In genomic region chr1:209769171-209769904, GRCh38 we compare ENCODE assay signal across 8 cellular contexts. TPM values are rescaled to one million over a fixed set of nuclear protein-coding genes. Genes with fewer than 3 reads are reported as not detected.
DNase-seq lines count a peak whose midpoint lies in the region; ATAC-seq and TF ChIP-seq lines count a peak whose summit lies in the region.

No MANE protein-coding gene starts in this region.

- H3K36me3 Mint-ChIP-seq in CD4-positive, alpha-beta memory T cell, result peaks cover 34 to 44% of the 10 kb centered on the region in 2 donors

- no peaks in the 10 kb centered on the region for H3K27me3 ChIP-seq in CD4-positive, alpha-beta memory T cell (ENCODE audit: insufficient read depth, low read length)
- no peaks in the 10 kb centered on the region for H3K27me3 ChIP-seq in thoracic aorta (replicated peaks; ENCODE audit: insufficient read depth)

- no peak for TF ChIP-seq CTCF in omental fat pad (IDR thresholded peaks at IDR 0.05)
- TF ChIP-seq CTCF in thoracic aorta (IDR thresholded peaks at IDR 0.05), result no peak

- CTCF ChIA-PET in CD4-positive, alpha-beta memory T cell (lab: Charles Lee; ENCODE audit: partially characterized antibody), result interaction anchor here (0.8 to 16.0 kb wide), 13 partner anchors 14 to 203 kb away, joined by 3 to 385 read pairs (median 5); partner anchors contain the start of genes C1orf74 and TRAF3IP3

- ATAC-seq in GM21528 (IDR thresholded peaks at IDR 0.05; ENCODE audit: low FRiP score, unreplicated experiment) (peak; percentile 82), omental fat pad (ENCODE audit: low FRiP score) (peak; percentile 75), thoracic aorta (ENCODE audit: insufficient number of reproducible peaks, low FRiP score, low read depth) (peak; percentile 91)

- no peak overlapping the region for H3K27ac Mint-ChIP-seq in CD4-positive, alpha-beta memory T cell

- H3K9me3 Mint-ChIP-seq in CD4-positive, alpha-beta memory T cell, result no peaks in the 10 kb centered on the region

- intact Hi-C loops in CD4-positive, alpha-beta memory T cell (cut with micrococcal nuclease), result loop anchor here (2.0 kb wide), 1 partner anchor 77 kb away; no protein-coding TSS in a partner anchor

- H3K4me3 Mint-ChIP-seq in CD4-positive, alpha-beta memory T cell, result no peak overlapping the region

- H3K27ac ChIP-seq in CD4-positive, alpha-beta memory T cell (ENCODE audit: low read depth, low read length), result peak overlapping the region; percentile 79
- H3K27ac ChIP-seq in epithelial cell of prostate, result peak overlapping the region; percentile 80
- peak overlapping the region; percentile 87 to 90 for H3K27ac ChIP-seq in thoracic aorta

- peaks cover 33% of the 10 kb centered on the region for H3K36me3 ChIP-seq in CD4-positive, alpha-beta memory T cell (ENCODE audit: insufficient read depth, low read length)
- H3K36me3 ChIP-seq in thoracic aorta, result no peaks in the 10 kb centered on the region

- H3K4me1 Mint-ChIP-seq in CD4-positive, alpha-beta memory T cell, result peaks cover 1 to 31% (median 23%) of the 10 kb centered on the region in 4 donors

- H3K4me1 ChIP-seq in CD4-positive, alpha-beta memory T cell (ENCODE audit: insufficient read depth, low read length), result peaks cover 69% of the 10 kb centered on the region
- H3K4me1 ChIP-seq in thoracic aorta (ENCODE audit: control insufficient read depth in 1 of 2, low read depth in 2 of 2), result peaks cover 15 to 32% of the 10 kb centered on the region in 2 donors

- no peaks in the 10 kb centered on the region for H3K27me3 Mint-ChIP-seq in CD4-positive, alpha-beta memory T cell

- peak; percentile 74 to 88 (median 78) for DNase-seq in CD4-positive, alpha-beta memory T cell
- DNase-seq in Kasumi-1 (lab: John Stamatoyannopoulos, UW), result peak; percentile 82 to 83
- peak; percentile 84 for DNase-seq in activated CD8-positive, alpha-beta memory T cell treated with anti-CD3 and anti-CD28 coated beads for 24 hours
- no peak for DNase-seq in epithelial cell of prostate (ENCODE audit: low read depth, low spot score)
- no peak for DNase-seq in omental fat pad (ENCODE audit: low spot score)
- peak; percentile 58 for DNase-seq in thoracic aorta (ENCODE audit: low spot score)
- no peak for DNase-seq in NCI-H82 treated with DMSO at 0.1 percent for 48 hours (lab: John Stamatoyannopoulos, UW; ENCODE audit: unreplicated experiment)

- POLR2A ChIA-PET in CD4-positive, alpha-beta memory T cell (lab: Charles Lee; ENCODE audit: partially characterized antibody), result interaction anchor here (0.6 to 36.1 kb wide), 19 partner anchors 5 to 1525 kb away, joined by 3 to 1778 read pairs (median 5); partner anchors contain the start of genes C1orf74, IRF6, PLXNA2 and TRAF3IP3

- peak overlapping the region; percentile 83 to 84 for H3K4me3 ChIP-seq in CD4-positive, alpha-beta memory T cell (ENCODE audit: low read length in 2 of 2)
- H3K4me3 ChIP-seq in thoracic aorta, result peak overlapping the region; percentile 61

- no peaks in the 10 kb centered on the region for H3K9me3 ChIP-seq in CD4-positive, alpha-beta memory T cell (ENCODE audit: control insufficient read depth in 1 of 2, low read length in 2 of 2)
- H3K9me3 ChIP-seq in thoracic aorta, result no peaks in the 10 kb centered on the region

RNA-seq across cellular contexts. Expression of gene TRAF3IP3, which starts 13.5 kb away (rescaled TPM):
- 100 to 1,000 TPM; 571 to 574 TPM for total RNA-seq in CD4-positive, alpha-beta memory T cell
- 100 to 1,000 TPM; 435 to 487 TPM for polyA plus RNA-seq in CD4-positive, alpha-beta memory T cell
- 1 to 10 TPM; 2.5 to 9.0 (median 3.6) TPM for total RNA-seq in omental fat pad
- total RNA-seq in thoracic aorta, result 10 to 100 TPM in 1 of 2 donors, 1 to 10 TPM in 1; 3.3 to 12.3 TPM

RNA-seq across cellular contexts. Expression of gene C1orf74, which starts 15.0 kb away (rescaled TPM):
- total RNA-seq in CD4-positive, alpha-beta memory T cell, result 1 to 10 TPM; 1.2 TPM
- polyA plus RNA-seq in CD4-positive, alpha-beta memory T cell, result under 1 TPM in 1 of 2 donors, not detected in 1; 0.41 TPM
- 1 to 10 TPM in 2 of 4 donors, under 1 TPM in 2; 0.37 to 1.9 (median 1.0) TPM for total RNA-seq in omental fat pad
- 1 to 10 TPM; 1.5 to 1.6 TPM for total RNA-seq in thoracic aorta

RNA-seq across cellular contexts. Expression of gene IRF6, which starts 36.6 kb away (rescaled TPM):
- total RNA-seq in CD4-positive, alpha-beta memory T cell, result under 1 TPM; 0.15 to 0.50 TPM
- polyA plus RNA-seq in CD4-positive, alpha-beta memory T cell, result under 1 TPM in 1 of 2 donors, not detected in 1; 0.42 TPM
- total RNA-seq in omental fat pad, result 1 to 10 TPM in 2 of 4 donors, under 1 TPM in 2; 0.44 to 1.4 (median 1.0) TPM
- total RNA-seq in thoracic aorta, result 1 to 10 TPM; 3.9 to 4.1 TPM

RNA-seq across cellular contexts. Expression of gene UTP25, which starts 58.4 kb away (rescaled TPM):
- 10 to 100 TPM; 13.4 to 13.6 TPM for total RNA-seq in CD4-positive, alpha-beta memory T cell
- 1 to 10 TPM; 3.7 to 5.4 TPM for polyA plus RNA-seq in CD4-positive, alpha-beta memory T cell
- total RNA-seq in omental fat pad (10 to 100 TPM in 1 of 4 donors, 1 to 10 TPM in 3; 6.6 to 18.5 (median 9.2) TPM), thoracic aorta (10 to 100 TPM in 1 of 2 donors, 1 to 10 TPM in 1; 5.7 to 11.6 TPM)

Comparison
In these comparisons a context has a peak if more than half of its experiments do, and no peak if none do; other contexts are left out.
1. DNase-seq: peak in CD4-positive, alpha-beta memory T cell (5 of 5), Kasumi-1 (2 of 2), activated CD8-positive, alpha-beta memory T cell treated with anti-CD3 and anti-CD28 coated beads for 24 hours (single experiment) and thoracic aorta (single experiment); none in epithelial cell of prostate (single experiment), omental fat pad (single experiment) and NCI-H82 treated with DMSO at 0.1 percent for 48 hours (single experiment).
2. RNA of gene TRAF3IP3, which starts 13.5 kb away (total RNA-seq): 571 to 574 TPM in CD4-positive, alpha-beta memory T cell; 3.3 to 12.3 TPM in thoracic aorta and 2.5 to 9.0 TPM in omental fat pad; every median in the first group is over 10 times any median in the second.
3. Peak in every context shown above with its lines, with median percentiles within 50 percentile points of each other: H3K27ac ChIP-seq and ATAC-seq.